ENCODE assay signal across 8 cellular contexts in genomic region chr1:174258148-174258550, GRCh38.
DNase-seq lines count a peak whose midpoint lies in the region; ATAC-seq, FAIRE-seq and TF ChIP-seq lines count a peak whose summit lies in the region.

No MANE protein-coding gene starts in this region.

- H3K27me3 ChIP-seq in GM12878 (replicated peaks in 1 of 2; ENCODE audit: control insufficient read depth in 2 of 2, insufficient read depth in 2 of 2, low read length in 1 of 2): no peaks in the 10 kb centered on the region

- no peak overlapping the region for H3K27ac ChIP-seq in GM12878 (ENCODE audit: control insufficient read depth, insufficient read depth)

- POLR2A ChIA-PET in GM12878 (lab: Charles Lee): no interaction called here

- no peaks in the 10 kb centered on the region; the same call in 1 of the 2 replicates for H4K20me1 ChIP-seq in GM12878 (ENCODE audit: control insufficient read depth, insufficient read depth)

- no peaks in the 10 kb centered on the region for H3K4me1 ChIP-seq in GM12878 (ENCODE audit: control insufficient read depth, insufficient read depth, low read length)

- no TSS peak for BruUV-seq in GM12878 (replicated peaks; lab: Mats Ljungman, UMichigan)

- RAD21 ChIA-PET in GM12878 (lab: Charles Lee; ENCODE audit: unreplicated experiment): interaction anchor here (1.0 kb wide), 2 partner anchors 15 to 485 kb away, joined by 3 read pairs; no protein-coding TSS in a partner anchor

- no peak overlapping the region for H3K4me2 ChIP-seq in GM12878 (ENCODE audit: control insufficient read depth, insufficient read depth)

- no peak for TF ChIP-seq EP300 in GM12878 (IDR thresholded peaks at IDR 0.05; ENCODE audit: borderline replicate concordance in 1 of 2, control insufficient read depth in 1 of 2, low read depth in 2 of 2, low read length in 2 of 2)

- SMC1A ChIA-PET in GM12878 (lab: Charles Lee; ENCODE audit: uncharacterized antibody, unreplicated experiment): interaction anchor here (1.5 kb wide), 1 partner anchor 468 kb away, joined by 3 read pairs; no protein-coding TSS in a partner anchor

- H2AFZ ChIP-seq in GM12878 (ENCODE audit: control insufficient read depth, low read depth, low read length): no peak overlapping the region

- peak; percentile 44 to 49 (median 46); a peak in 5 of 6 replicates for TF ChIP-seq CTCF in GM12878 (IDR thresholded peaks at IDR 0.05 in 2 of 3, conservative IDR thresholded peaks at IDR 0.05 in 1 of 3; ENCODE audit: control insufficient read depth in 2 of 3, extremely low read depth in 1 of 3, insufficient read depth in 1 of 3, low read depth in 3 of 3, low read length in 3 of 3)

- intact Hi-C loops in GM12878 (cut with micrococcal nuclease; ENCODE audit: unreplicated experiment): loop anchor here (1.0 kb wide), 2 partner anchors 468 to 486 kb away; no protein-coding TSS in a partner anchor

- ATAC-seq in GM12878 (peak; percentile 88), HG03097 (IDR thresholded peaks at IDR 0.05; ENCODE audit: low FRiP score, unreplicated experiment) (no peak), HG02981 (IDR thresholded peaks at IDR 0.05; ENCODE audit: unreplicated experiment) (no peak)

- H3K79me2 ChIP-seq in GM12878 (ENCODE audit: control insufficient read depth, insufficient read depth, low read length): no peaks in the 10 kb centered on the region

- in situ Hi-C loops in SK-MEL-5 (cut with HindIII; ENCODE audit: low pct_unique_long_range_greater_than_20kb, low sequenced_read_pairs): loop anchor here (25.0 kb wide), 1 partner anchor 479 kb away; no protein-coding TSS in a partner anchor
- in situ Hi-C loops in GM12878 (cut with MboI): no loop called here

- H3K36me3 ChIP-seq in GM12878 (ENCODE audit: control insufficient read depth in 2 of 2, insufficient read depth in 2 of 2, low read length in 1 of 2): peaks cover 0 to 9% of the 10 kb centered on the region in 2 experiments; a peak in 2 of 4 replicates

- no peak overlapping the region for H3K9ac ChIP-seq in GM12878 (ENCODE audit: control insufficient read depth, insufficient read depth, low read length)

- CTCF ChIA-PET in GM12878 (lab: Yijun Ruan, JAX): interaction anchor here (0.6 to 1.9 kb wide), 5 partner anchors 14 to 584 kb away, joined by 3 to 14 read pairs (median 4); no protein-coding TSS in a partner anchor

- H3K9me3 ChIP-seq in GM12878 (replicated peaks; ENCODE audit: control insufficient read depth, insufficient read depth, low read length): no peaks in the 10 kb centered on the region

- FAIRE-seq in GM12878 (lab: Jason Lieb, UNC): peak; percentile 61

- H3K4me3 ChIP-seq in GM12878: no peak overlapping the region

- no peak for TF ChIP-seq POLR2A in GM12878 (IDR thresholded peaks at IDR 0.05; ENCODE audit: low read depth, low read length)

- TF ChIP-seq RAD21 in GM12878 (IDR thresholded peaks at IDR 0.05; ENCODE audit: insufficient read depth, low read depth, low read length): peak; percentile 45

- 40% methylated on average over 1 of the region's 1 CpG for WGBS in GM12878 (ENCODE audit: insufficient coverage, insufficient replicate concordance, low lambda C conversion rate, missing lambda C conversion rate)

- peak; percentile 53 for DNase-seq in EL
- peak; percentile 30 for DNase-seq in LHCN-M2 (ENCODE audit: low read depth)
- peak; percentile 73 for DNase-seq in SK-MEL-5 (ENCODE audit: low read depth, low spot score)
- no peak for DNase-seq in GM12878 (ENCODE audit: low read depth, low spot score)
- DNase-seq in kidney glomerular epithelial cell (lab: John Stamatoyannopoulos, UW): peak; percentile 31
- peak; percentile 16 for DNase-seq in stimulated activated CD8-positive, alpha-beta memory T cell treated with anti-CD3 and anti-CD28 coated beads, Interleukin-12 subunit alpha, Interleukin-12 subunit beta, amount 100 ng/mL, for 1 hour (ENCODE audit: low read depth)

TF ChIP-seq in GM12878, 131 proteins besides CTCF, POLR2A, EP300 and RAD21:
- TF ChIP-seq MLLT1 (IDR thresholded peaks at IDR 0.05) (no peak), SMC3 (IDR thresholded peaks at IDR 0.05; ENCODE audit: borderline replicate concordance, low read length) (peak; percentile 47; the same call in 1 of the 2 replicates)
TF ChIP-seq in GM12878: peak in this region for 1.
